ENCODE assay signal across 13 cellular contexts in the genomic region with DNA sequence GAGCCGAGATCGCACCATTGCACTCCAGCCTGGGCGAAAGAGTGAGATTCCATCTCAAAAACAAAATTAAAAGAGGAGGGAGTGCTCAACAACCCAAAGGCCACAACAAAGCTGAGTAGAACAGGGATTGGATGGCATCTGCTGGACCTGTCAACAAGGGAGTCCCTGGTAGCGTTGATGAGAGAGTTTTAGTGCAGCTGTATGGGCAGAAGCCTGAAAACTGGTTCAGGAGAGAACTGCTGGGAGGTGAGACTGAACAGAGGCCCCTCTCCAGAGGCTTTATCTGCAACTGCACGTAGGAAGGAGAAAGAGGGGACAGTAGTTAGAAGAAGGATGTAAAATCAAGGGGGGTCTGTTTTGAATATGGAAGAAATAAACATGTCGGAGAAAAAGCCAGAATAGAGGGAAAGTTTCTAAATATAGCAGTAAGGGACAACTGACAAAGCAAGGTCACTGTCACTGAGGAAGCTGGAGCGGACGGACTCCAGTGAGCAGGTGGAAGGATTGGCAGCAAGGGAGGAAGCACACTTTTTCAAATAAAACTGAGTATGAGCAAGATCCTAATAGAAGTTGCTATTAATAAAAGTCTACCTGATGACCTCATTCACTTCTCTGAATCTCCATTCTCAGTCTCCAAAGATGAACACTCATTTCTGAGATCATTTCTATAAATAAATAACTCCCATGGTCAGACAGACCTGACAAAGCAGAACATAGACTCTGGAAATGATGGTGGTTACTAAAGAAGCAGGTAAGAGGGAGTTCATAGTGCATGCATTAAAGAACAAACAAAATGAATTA. TPM values are rescaled to one million over a fixed set of nuclear protein-coding genes. Genes with fewer than 3 reads are reported as not detected.
A peak's percentile ranks its signal among the peaks of the same experiment; 100 is the strongest.
DNase-seq lines count a peak whose midpoint lies in the region; ATAC-seq, FAIRE-seq and TF ChIP-seq lines count a peak whose summit lies in the region.
"Had no signal": no experiment of that assay in that cellular context is flagged by ENCODE, and none has a peak within 500 bp of the region (broad histone marks: within the 10 kb centered on the region; RNA-seq: fewer than 3 reads in every experiment).

No MANE protein-coding gene starts in this region.

- H3K4me1 ChIP-seq in MM.1S (ENCODE audit: low read length) (peaks cover 10% of the 10 kb centered on the region), cardiac muscle cell (ENCODE audit: low read depth) (peaks cover 33% of the 10 kb centered on the region), pancreas (no peaks in the 10 kb centered on the region), ovary (ENCODE audit: insufficient read depth) (no peaks in the 10 kb centered on the region)

- WGBS in pancreas, 2 donors, result 89 to 92% methylated on average over 8 of the region's 8 CpGs
- 79 to 86% (median 84%) methylated on average over 8 of the region's 8 CpGs for WGBS in ovary, 3 donors

- no peak for TF ChIP-seq POLR2A in ovary (IDR thresholded peaks at IDR 0.05)

- H4K20me1 ChIP-seq in MM.1S (ENCODE audit: insufficient read depth, low read length), result no peaks in the 10 kb centered on the region

- CTCF ChIA-PET in GM10248 (lab: Yijun Ruan, JAX), result interaction anchor here (0.9 kb wide), 1 partner anchor 113 kb away, joined by 3 read pairs; no protein-coding TSS in a partner anchor

- DNase-seq in GM10248 (ENCODE audit: extremely low spot score) (peak; percentile 60), MM.1S (peak; percentile 55), cardiac muscle cell (ENCODE audit: low read depth in 1 of 2, low spot score in 1 of 2) (peak in 1 of 2 donors; percentile 23), pancreas (no peak), ovary (no peak), 8988T (no peak)
- DNase-seq in effector CD4-positive, alpha-beta T cell, result no peak
- DNase-seq: activated CD8-positive, alpha-beta T cell treated with anti-CD3 and anti-CD28 coated beads, Interleukin-2, amount 10 ng/mL, durations not matched to agents 7 days and 5 days; natural killer cell; NCI-H1436; NCI-H774; stimulated activated naive CD4-positive, alpha-beta T cell had no signal

- H3K79me2 ChIP-seq in MM.1S (ENCODE audit: low read length), result no peaks in the 10 kb centered on the region

- intact Hi-C loops in pancreas (cut with DNase I), result no loop called here
- intact Hi-C loops in ovary (cut with DNase I), result no loop called here

- no peak for TF ChIP-seq EP300 in ovary (IDR thresholded peaks at IDR 0.05)

- no peak for FAIRE-seq in pancreas (lab: Jason Lieb, UNC)
- FAIRE-seq: GM18507 had no signal

- POLR2A ChIA-PET in GM10248 (lab: Yijun Ruan, JAX), result no interaction called here

- no peaks in the 10 kb centered on the region for H3K36me3 ChIP-seq in MM.1S (replicated peaks; ENCODE audit: insufficient read depth, low read length)
- H3K36me3 ChIP-seq in cardiac muscle cell, result peaks cover 4% of the 10 kb centered on the region
- peaks cover 0 to 6% (median 0%) of the 10 kb centered on the region in 3 donors for H3K36me3 ChIP-seq in pancreas
- H3K36me3 ChIP-seq in ovary, result no peaks in the 10 kb centered on the region

- H3K27me3 ChIP-seq in MM.1S (replicated peaks; ENCODE audit: insufficient read depth, low read length), result no peaks in the 10 kb centered on the region
- no peaks in the 10 kb centered on the region for H3K27me3 ChIP-seq in cardiac muscle cell
- H3K27me3 ChIP-seq in pancreas, result no peaks in the 10 kb centered on the region
- no peaks in the 10 kb centered on the region for H3K27me3 ChIP-seq in ovary

- H2AFZ ChIP-seq in MM.1S (ENCODE audit: low read length), result no peak overlapping the region

- no peak overlapping the region for H3K9ac ChIP-seq in MM.1S (ENCODE audit: low read length)

- no peaks in the 10 kb centered on the region for H3K9me3 ChIP-seq in MM.1S (replicated peaks; ENCODE audit: insufficient read depth, low read length)
- no peaks in the 10 kb centered on the region for H3K9me3 ChIP-seq in cardiac muscle cell (ENCODE audit: low read depth)
- no peaks in the 10 kb centered on the region for H3K9me3 ChIP-seq in pancreas
- H3K9me3 ChIP-seq in ovary, result no peaks in the 10 kb centered on the region

- H3K4me2 ChIP-seq in MM.1S (ENCODE audit: low read depth, low read length), result peak overlapping the region; percentile 12; the same call in 1 of the 2 replicates

- peak overlapping the region; percentile 16; the same call in 1 of the 2 replicates for H3K27ac ChIP-seq in MM.1S (ENCODE audit: low read length)
- H3K27ac ChIP-seq in cardiac muscle cell, result peak overlapping the region; percentile 90
- peak overlapping the region in 1 of 4 donors; percentile 11 for H3K27ac ChIP-seq in pancreas
- H3K27ac ChIP-seq in ovary, result no peak overlapping the region

- TF ChIP-seq CTCF in GM10248 (IDR thresholded peaks at IDR 0.05; ENCODE audit: control extremely low read depth, extremely low read depth, low read depth, missing control alignments), result no peak
- TF ChIP-seq CTCF in MM.1S (IDR thresholded peaks at IDR 0.05; ENCODE audit: low read length), result no peak
- no peak for TF ChIP-seq CTCF in cardiac muscle cell (IDR thresholded peaks at IDR 0.05; ENCODE audit: low read depth, low read length)
- TF ChIP-seq CTCF in pancreas (IDR thresholded peaks at IDR 0.05), result no peak
- no peak for TF ChIP-seq CTCF in ovary (IDR thresholded peaks at IDR 0.05)

- H3F3A ChIP-seq in MM.1S (ENCODE audit: insufficient read depth, low read length), result no peaks in the 10 kb centered on the region

- H3K4me3 ChIP-seq in MM.1S (ENCODE audit: low read length) (no peak overlapping the region), cardiac muscle cell (no peak overlapping the region), pancreas (no peak overlapping the region), ovary (no peak overlapping the region)

- no peaks in the 10 kb centered on the region for H3K9me2 ChIP-seq in MM.1S (replicated peaks; ENCODE audit: insufficient read depth, low read length)

- ATAC-seq in pancreas, result peak in 3 of 4 donors; percentile 54 to 81 (median 70)
- ATAC-seq: activated CD8-positive, alpha-beta T cell treated with anti-CD3 and anti-CD28 coated beads, Interleukin-2, amount 10 ng/mL, durations not matched to agents 7 days and 5 days; natural killer cell had no signal

RNA-seq across cellular contexts. Expression of a gene that starts 11.8 kb away (rescaled TPM):
- 14.4 and 21.2 TPM in 2 replicates for total RNA-seq in cardiac muscle cell
- polyA plus RNA-seq in cardiac muscle cell, result 26.4 and 34.4 TPM in 2 replicates
- 10 to 100 TPM in 3 of 6 donors, 1 to 10 TPM in 3; 8.2 to 19.4 (median 9.7) TPM for total RNA-seq in pancreas
- 1 to 10 TPM; 2.9 to 8.7 TPM for polyA plus RNA-seq in pancreas
- total RNA-seq in ovary, result 10 to 100 TPM; 22.3 to 55.6 (median 44.4) TPM
- 10 to 100 TPM; 17.9 to 25.8 TPM for polyA plus RNA-seq in ovary

Comparison
In these comparisons a context has a peak if more than half of its experiments do, and no peak if none do; other contexts are left out.
1. DNase-seq: peak in GM10248 (single experiment) and MM.1S (single experiment); none in pancreas (0 of 6), ovary (0 of 5), 8988T (single experiment) and effector CD4-positive, alpha-beta T cell (single experiment).
2. H3K27ac ChIP-seq: peak in MM.1S (single experiment) and cardiac muscle cell (single experiment); none in ovary (0 of 2).